Comparison of ENCODE assay signal across 27 cellular contexts in the genomic region with DNA sequence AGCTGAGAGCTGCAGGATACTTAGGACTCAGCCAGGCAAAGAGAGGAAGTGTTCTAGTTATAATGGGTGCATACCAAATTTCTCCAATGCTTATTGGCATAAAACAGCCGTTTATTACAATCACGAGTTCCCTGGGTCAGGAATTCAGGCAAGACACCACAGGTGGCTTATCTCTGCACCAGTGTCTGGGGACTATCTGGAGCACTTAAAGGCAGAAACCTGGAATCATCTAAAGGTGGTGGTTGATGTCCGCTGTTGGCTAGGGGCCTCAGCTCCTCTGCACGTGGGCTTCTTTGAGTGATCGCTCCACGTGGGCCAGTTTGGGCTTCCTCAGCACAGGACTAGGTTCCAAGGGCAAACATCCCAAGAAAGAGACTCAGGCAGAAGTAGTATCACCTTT. TPM values are rescaled to one million over a fixed set of nuclear protein-coding genes. Genes with fewer than 3 reads are reported as not detected.
DNase-seq lines count a peak whose midpoint lies in the region; ATAC-seq, FAIRE-seq and TF ChIP-seq lines count a peak whose summit lies in the region.
"Had no signal": no experiment of that assay in that cellular context is flagged by ENCODE, and none has a peak within 500 bp of the region (broad histone marks: within the 10 kb centered on the region; RNA-seq: fewer than 3 reads in every experiment).

No MANE protein-coding gene starts in this region.

- no peak overlapping the region for H3K4me3 ChIP-seq in K562
- H3K4me3 ChIP-seq: BLaER1, GM12878 had no signal

- H3K27me3 ChIP-seq in K562 (ENCODE audit: control insufficient read depth in 2 of 2, insufficient read depth in 2 of 2, low read length in 2 of 2) = peaks cover 0 to 7% of the 10 kb centered on the region in 2 experiments; a peak in 1 of 5 replicates
- H3K27me3 ChIP-seq: BE2C, BLaER1 had no signal

- H3K4me1 ChIP-seq in K562 (replicated peaks in 1 of 2; ENCODE audit: control insufficient read depth in 2 of 2, insufficient read depth in 2 of 2, low read length in 2 of 2) = peaks cover 4 to 6% of the 10 kb centered on the region in 2 experiments; a peak in 4 of 5 replicates
- H3K4me1 ChIP-seq: BE2C had no signal

- peaks cover 7% of the 10 kb centered on the region for H3K27me3 Mint-ChIP-seq in dendritic cell treated with granulocyte-macrophage colony-stimulating factor and Interleukin-4, amounts not matched to agents 40 ng/mL and 50 ng/mL, for 4 days

- in situ Hi-C loops in K562 (cut with MboI) = no loop called here

- peak overlapping the region; percentile 19; the same call in 1 of the 2 replicates for H3K4me2 ChIP-seq in K562 (ENCODE audit: insufficient read depth, low read length)
- H3K4me2 ChIP-seq: BLaER1 had no signal

- no TSS peak for BruUV-seq in K562 (replicated peaks; lab: Mats Ljungman, UMichigan)

- no peak for TF ChIP-seq EP300 in K562 (IDR thresholded peaks at IDR 0.05; ENCODE audit: low read length)

- peak overlapping the region in 1 of 2 experiments; percentile 32; a peak in 1 of 4 replicates for H3K9ac ChIP-seq in K562 (ENCODE audit: insufficient read depth in 1 of 2, low read depth in 2 of 2, low read length in 2 of 2)
- H3K9ac ChIP-seq: BLaER1 had no signal

- H3K27ac ChIP-seq in K562 (ENCODE audit: extremely low read depth, low read depth, low read length) = no peak overlapping the region
- H3K27ac ChIP-seq: BLaER1 had no signal

- CTCF ChIA-PET in K562 (lab: Yijun Ruan, JAX; ENCODE audit: low intra/inter-chr PET ratio) = no interaction called here

- peaks cover 31% of the 10 kb centered on the region for H3K4me1 Mint-ChIP-seq in dendritic cell treated with granulocyte-macrophage colony-stimulating factor and Interleukin-4, amounts not matched to agents 40 ng/mL and 50 ng/mL, for 4 days (ENCODE audit: low read depth)
- H3K4me1 Mint-ChIP-seq: CD4-positive, alpha-beta memory T cell; CD4-positive, CD25-positive, alpha-beta regulatory T cell; CD8-positive, alpha-beta memory T cell had no signal

- H3K79me2 ChIP-seq in K562 (ENCODE audit: control insufficient read depth, insufficient read depth, low read length) = no peaks in the 10 kb centered on the region

- H3K36me3 Mint-ChIP-seq in dendritic cell treated with granulocyte-macrophage colony-stimulating factor and Interleukin-4, amounts not matched to agents 40 ng/mL and 50 ng/mL, for 4 days (ENCODE audit: low read depth) = no peaks in the 10 kb centered on the region
- H3K36me3 Mint-ChIP-seq: CD14-positive monocyte; CD4-positive, alpha-beta memory T cell; CD8-positive, alpha-beta memory T cell had no signal

- no peak for TF ChIP-seq POLR2A in K562 (conservative IDR thresholded peaks at IDR 0.05)

- H3K9me3 Mint-ChIP-seq in dendritic cell treated with granulocyte-macrophage colony-stimulating factor and Interleukin-4, amounts not matched to agents 40 ng/mL and 50 ng/mL, for 4 days = no peaks in the 10 kb centered on the region
- H3K9me3 Mint-ChIP-seq: CD4-positive, alpha-beta memory T cell; CD4-positive, CD25-positive, alpha-beta regulatory T cell; CD8-positive, alpha-beta memory T cell had no signal

- no peaks in the 10 kb centered on the region for H3K9me3 ChIP-seq in K562 (replicated peaks; ENCODE audit: control insufficient read depth, insufficient read depth, low read depth, low read length)
- H3K9me3 ChIP-seq: BE2C, BLaER1 had no signal

- DNase-seq in K562 (ENCODE audit: extremely low read depth in 1 of 4, low spot score in 3 of 4) (peak in 1 of 4 experiments; percentile 45), SK-N-DZ (ENCODE audit: low spot score) (no peak)
- DNase-seq: 8988T; ACHN; BE2C; C1 segment of cervical spinal cord; CD4-positive, alpha-beta memory T cell; CD4-positive, CD25-positive, alpha-beta regulatory T cell; CD8-positive, alpha-beta memory T cell; COR-L47; DMS 273 treated with DMSO at 0.1 percent for 48 hours; DMS153; DMS53; DMS79; DND-41; EL; GDM1 had no signal

- ATAC-seq in K562 = peak; percentile 65
- no peak for ATAC-seq in HG03469 (IDR thresholded peaks at IDR 0.05; ENCODE audit: unreplicated experiment)
- ATAC-seq in GM18520 (IDR thresholded peaks at IDR 0.05; ENCODE audit: unreplicated experiment) = no peak
- ATAC-seq: GM12878 had no signal

- peak overlapping the region; percentile 69 for H2AFZ ChIP-seq in K562 (ENCODE audit: low read depth, low read length)

- 22% methylated on average over 6 of the region's 6 CpGs for WGBS in K562 (ENCODE audit: insufficient coverage, low coverage, missing lambda C conversion rate)

- H3K9me1 ChIP-seq in K562 (ENCODE audit: control insufficient read depth, insufficient read depth, low read length) = no peaks in the 10 kb centered on the region

- peak overlapping the region; percentile 66 for H3K27ac Mint-ChIP-seq in dendritic cell treated with granulocyte-macrophage colony-stimulating factor and Interleukin-4, amounts not matched to agents 40 ng/mL and 50 ng/mL, for 4 days
- H3K27ac Mint-ChIP-seq: CD4-positive, CD25-positive, alpha-beta regulatory T cell; CD8-positive, alpha-beta memory T cell had no signal

- H3K4me3 Mint-ChIP-seq in dendritic cell treated with granulocyte-macrophage colony-stimulating factor and Interleukin-4, amounts not matched to agents 40 ng/mL and 50 ng/mL, for 4 days = no peak overlapping the region
- H3K4me3 Mint-ChIP-seq: CD14-positive monocyte; CD4-positive, alpha-beta memory T cell; CD4-positive, CD25-positive, alpha-beta regulatory T cell; CD8-positive, alpha-beta memory T cell had no signal

- FAIRE-seq in K562 (lab: Jason Lieb, UNC) = no peak
- FAIRE-seq: A204.1, GM12878, GM12892, GM18507, GM19239 had no signal

- no peaks in the 10 kb centered on the region for H3K36me3 ChIP-seq in K562 (ENCODE audit: control insufficient read depth, insufficient read depth, low read length)
- H3K36me3 ChIP-seq: BE2C, BLaER1 had no signal

- no peaks in the 10 kb centered on the region for H4K20me1 ChIP-seq in K562 (replicated peaks; ENCODE audit: control insufficient read depth, insufficient read depth, low read length)
- H4K20me1 ChIP-seq: BLaER1 had no signal

- intact Hi-C loops in K562 (cut with micrococcal nuclease) = no loop called here
- intact Hi-C loops in dendritic cell treated with granulocyte-macrophage colony-stimulating factor and Interleukin-4, amounts not matched to agents 40 ng/mL and 50 ng/mL, for 4 days (cut with micrococcal nuclease) = no loop called here

- no peak for TF ChIP-seq CTCF in K562 (IDR thresholded peaks at IDR 0.05 in 2 of 3, conservative IDR thresholded peaks at IDR 0.05 in 1 of 3; ENCODE audit: insufficient read depth in 2 of 3, low read depth in 1 of 3, low read length in 3 of 3)

- POLR2A ChIA-PET in K562 (lab: Yijun Ruan, JAX) = interaction anchor here (0.8 kb wide), 1 partner anchor 37 kb away, joined by 3 read pairs; no protein-coding TSS in a partner anchor

- TF ChIP-seq RAD21 in K562 (CRISPR knock-in tag; conservative IDR thresholded peaks at IDR 0.05 in 1 of 2, IDR thresholded peaks at IDR 0.05 in 1 of 2) = no peak

TF ChIP-seq in K562, 482 proteins besides CTCF, POLR2A, EP300 and RAD21 (continues in another document):
- no peak for TF ChIP-seq MTA1 (IDR thresholded peaks at IDR 0.05; ENCODE audit: borderline replicate concordance)
- 0 out of 2 replicates have a peak, but pooled peaks have one; percentile 18 for TF ChIP-seq L3MBTL2 (IDR thresholded peaks at IDR 0.05)
- peak; percentile 73 for TF ChIP-seq CBFA2T3 (IDR thresholded peaks at IDR 0.05)

RNA-seq across cellular contexts. Expression of gene WDTC1, which starts 28.6 kb away (rescaled TPM):
- 11.7 and 29.9 TPM in 2 replicates for total RNA-seq in K562 (2011; cell fraction: chromatin; rRNA removed; ENCODE audit: low replicate concordance)
- total RNA-seq in K562 (2011; cell fraction: nucleolus; rRNA removed) = 14.6 and 17.5 TPM in 2 replicates
- total RNA-seq in K562 (2011; cell fraction: nucleoplasm; rRNA removed) = 16.1 and 18.5 TPM in 2 replicates
- total RNA-seq in K562 (2014; rRNA removed) (14.7 and 15.9 TPM in 2 replicates), K562 (2014; rRNA removed; fragmentation: Illumina TruSeq; extraction: Trizol) (6.8 and 8.2 TPM in 2 replicates), K562 (2015; rRNA removed; fragmentation: Illumina TruSeq; extraction: Trizol) (8.1 and 8.4 TPM in 2 replicates), K562 (2021) (29.5 and 32.3 TPM in 2 replicates)
- polyA plus RNA-seq in K562 (2011; rRNA removed) (8.8 and 16.9 TPM in 2 replicates), K562 (2014; fragmentation: Illumina TruSeq; extraction: Trizol) (26.9 and 30.2 TPM in 2 replicates), K562 (2014; fragmentation: Nextera tagmentation; extraction: Ambion mirVana) (under 1 TPM; 0.18 to 0.27 TPM), K562 (2014; rRNA removed) (15.2 and 16.0 TPM in 2 replicates)
- 7.0 and 10.9 TPM in 2 replicates for polyA plus RNA-seq in K562 (2011; cell fraction: cytosol; rRNA removed)
- polyA plus RNA-seq in K562 (2011; cell fraction: nucleus; rRNA removed) = 12.4 and 17.4 TPM in 2 replicates
- 24.8 and 47.4 TPM in 2 replicates for polyA plus RNA-seq in K562 (2012)
- polyA minus RNA-seq in K562 (2011; rRNA and poly(A)+ RNA removed) = 11.2 and 11.4 TPM in 2 replicates
- polyA minus RNA-seq in K562 (2011; cell fraction: cytosol; rRNA and poly(A)+ RNA removed) = 11.3 and 13.6 TPM in 2 replicates
- polyA minus RNA-seq in K562 (2011; cell fraction: nucleus; rRNA and poly(A)+ RNA removed) = 7.4 and 10.4 TPM in 2 replicates
- 9.7 and 11.7 TPM in 2 replicates for polyA plus RNA-seq in SK-N-DZ (2014; cell fraction: cytosol; rRNA removed)
- 3.8 and 9.0 TPM in 2 replicates for polyA plus RNA-seq in SK-N-DZ (2014; cell fraction: nucleus; rRNA removed)

RNA-seq across cellular contexts. Expression of gene SLC9A1, which starts 50.9 kb away (rescaled TPM):
- total RNA-seq in K562 (2011; cell fraction: chromatin; rRNA removed; ENCODE audit: low replicate concordance) = 17.2 and 40.8 TPM in 2 replicates
- total RNA-seq in K562 (2011; cell fraction: nucleolus; rRNA removed) = 19.7 and 20.2 TPM in 2 replicates
- 24.2 and 34.4 TPM in 2 replicates for total RNA-seq in K562 (2011; cell fraction: nucleoplasm; rRNA removed)
- total RNA-seq in K562 (2014; rRNA removed) (1.8 and 2.9 TPM in 2 replicates), K562 (2014; rRNA removed; fragmentation: Illumina TruSeq; extraction: Trizol) (1.1 and 2.0 TPM in 2 replicates), K562 (2015; rRNA removed; fragmentation: Illumina TruSeq; extraction: Trizol) (3.4 and 3.8 TPM in 2 replicates), K562 (2021) (12.7 and 13.6 TPM in 2 replicates)
- polyA plus RNA-seq in K562 (2011; rRNA removed) (1.5 and 4.5 TPM in 2 replicates), K562 (2014; fragmentation: Illumina TruSeq; extraction: Trizol) (14.4 and 16.6 TPM in 2 replicates), K562 (2014; fragmentation: Nextera tagmentation; extraction: Ambion mirVana) (1 to 10 TPM in 1 of 2 experiments, under 1 TPM in 1; 0.59 to 1.0 TPM), K562 (2014; rRNA removed) (5.2 and 5.7 TPM in 2 replicates)
- 2.0 and 4.6 TPM in 2 replicates for polyA plus RNA-seq in K562 (2011; cell fraction: cytosol; rRNA removed)
- polyA plus RNA-seq in K562 (2011; cell fraction: nucleus; rRNA removed) = 13.2 and 13.4 TPM in 2 replicates
- polyA plus RNA-seq in K562 (2012) = 11.6 and 12.8 TPM in 2 replicates
- 3.3 and 3.4 TPM in 2 replicates for polyA minus RNA-seq in K562 (2011; rRNA and poly(A)+ RNA removed)
- polyA minus RNA-seq in K562 (2011; cell fraction: cytosol; rRNA and poly(A)+ RNA removed) = 4.0 and 7.6 TPM in 2 replicates
- polyA minus RNA-seq in K562 (2011; cell fraction: nucleus; rRNA and poly(A)+ RNA removed) = 3.8 and 5.0 TPM in 2 replicates
- 3.7 and 5.6 TPM in 2 replicates for polyA plus RNA-seq in SK-N-DZ (2014; cell fraction: cytosol; rRNA removed)
- 2.2 and 5.6 TPM in 2 replicates for polyA plus RNA-seq in SK-N-DZ (2014; cell fraction: nucleus; rRNA removed)
